Comparison of ENCODE assay signal across 1 cellular context in the genomic region with DNA sequence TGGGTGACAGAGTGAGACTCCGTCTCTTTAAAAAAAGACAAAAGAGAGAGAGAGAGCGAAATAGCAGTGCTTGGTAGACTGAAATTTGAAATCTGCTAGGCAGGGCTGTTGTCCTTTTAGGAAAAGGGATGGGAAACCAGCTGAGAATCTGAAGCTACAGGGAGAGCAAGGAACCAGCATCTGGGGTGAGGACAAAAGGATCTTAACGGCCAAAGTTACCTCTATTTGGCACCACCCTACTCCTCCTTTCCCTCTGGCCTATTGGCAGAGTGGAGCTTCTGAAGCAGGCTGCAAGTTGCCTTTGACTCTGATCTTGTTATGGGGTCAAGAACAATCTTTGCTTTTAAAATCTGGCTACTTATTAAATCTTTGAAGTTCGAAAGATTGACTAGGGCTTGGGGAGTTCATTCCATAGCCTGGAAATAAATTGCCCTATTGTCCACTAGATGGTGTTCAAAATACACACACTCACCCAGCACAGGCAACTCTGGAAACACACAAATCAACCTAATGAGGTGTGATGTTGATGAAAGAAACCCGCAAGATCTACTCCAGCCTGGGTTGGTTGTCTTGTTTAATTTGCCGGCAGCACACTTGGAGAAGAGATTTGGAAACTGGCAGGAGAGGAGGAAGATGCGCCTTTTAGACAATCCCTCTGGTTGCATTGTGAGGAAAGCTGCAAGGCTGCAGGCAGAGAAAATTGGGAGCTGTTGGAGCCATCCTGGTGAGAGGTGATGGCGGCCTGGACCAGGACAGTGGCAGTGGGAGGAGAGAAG.
TF ChIP-seq lines count a peak whose summit lies in the region.

No MANE protein-coding gene starts in this region.

TF ChIP-seq in WTC11, 78 proteins besides CTCF, POLR2A, EP300 and RAD21 (continued from another document):
- TF ChIP-seq, protein P1, sequence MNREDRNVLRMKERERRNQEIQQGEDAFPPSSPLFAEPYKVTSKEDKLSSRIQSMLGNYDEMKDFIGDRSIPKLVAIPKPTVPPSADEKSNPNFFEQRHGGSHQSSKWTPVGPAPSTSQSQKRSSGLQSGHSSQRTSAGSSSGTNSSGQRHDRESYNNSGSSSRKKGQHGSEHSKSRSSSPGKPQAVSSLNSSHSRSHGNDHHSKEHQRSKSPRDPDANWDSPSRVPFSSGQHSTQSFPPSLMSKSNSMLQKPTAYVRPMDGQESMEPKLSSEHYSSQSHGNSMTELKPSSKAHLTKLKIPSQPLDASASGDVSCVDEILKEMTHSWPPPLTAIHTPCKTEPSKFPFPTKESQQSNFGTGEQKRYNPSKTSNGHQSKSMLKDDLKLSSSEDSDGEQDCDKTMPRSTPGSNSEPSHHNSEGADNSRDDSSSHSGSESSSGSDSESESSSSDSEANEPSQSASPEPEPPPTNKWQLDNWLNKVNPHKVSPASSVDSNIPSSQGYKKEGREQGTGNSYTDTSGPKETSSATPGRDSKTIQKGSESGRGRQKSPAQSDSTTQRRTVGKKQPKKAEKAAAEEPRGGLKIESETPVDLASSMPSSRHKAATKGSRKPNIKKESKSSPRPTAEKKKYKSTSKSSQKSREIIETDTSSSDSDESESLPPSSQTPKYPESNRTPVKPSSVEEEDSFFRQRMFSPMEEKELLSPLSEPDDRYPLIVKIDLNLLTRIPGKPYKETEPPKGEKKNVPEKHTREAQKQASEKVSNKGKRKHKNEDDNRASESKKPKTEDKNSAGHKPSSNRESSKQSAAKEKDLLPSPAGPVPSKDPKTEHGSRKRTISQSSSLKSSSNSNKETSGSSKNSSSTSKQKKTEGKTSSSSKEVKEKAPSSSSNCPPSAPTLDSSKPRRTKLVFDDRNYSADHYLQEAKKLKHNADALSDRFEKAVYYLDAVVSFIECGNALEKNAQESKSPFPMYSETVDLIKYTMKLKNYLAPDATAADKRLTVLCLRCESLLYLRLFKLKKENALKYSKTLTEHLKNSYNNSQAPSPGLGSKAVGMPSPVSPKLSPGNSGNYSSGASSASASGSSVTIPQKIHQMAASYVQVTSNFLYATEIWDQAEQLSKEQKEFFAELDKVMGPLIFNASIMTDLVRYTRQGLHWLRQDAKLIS (CRISPR knock-in tag; IDR thresholded peaks at IDR 0.05; ENCODE audit: borderline replicate concordance): no peak
- TF ChIP-seq FOXK1 (CRISPR knock-in tag; IDR thresholded peaks at IDR 0.05) (no peak), ZNF423 (CRISPR knock-in tag; IDR thresholded peaks at IDR 0.05) (no peak), ZNF138 (CRISPR knock-in tag; conservative IDR thresholded peaks at IDR 0.05) (no peak), GABPB1 (CRISPR knock-in tag; IDR thresholded peaks at IDR 0.05) (no peak), SP1 (CRISPR knock-in tag; conservative IDR thresholded peaks at IDR 0.05) (no peak), ZNF232 (CRISPR knock-in tag; IDR thresholded peaks at IDR 0.05) (no peak), FOXJ3 (CRISPR knock-in tag; IDR thresholded peaks at IDR 0.05; ENCODE audit: borderline replicate concordance) (no peak), ZNF512 (CRISPR knock-in tag; IDR thresholded peaks at IDR 0.05; ENCODE audit: borderline replicate concordance) (no peak)
